Comparison of ENCODE assay signal across 12 cellular contexts in genomic region chr5:95723632-95724369, GRCh38. TPM values are rescaled to one million over a fixed set of nuclear protein-coding genes. Genes with fewer than 3 reads are reported as not detected.
DNase-seq lines count a peak whose midpoint lies in the region; ATAC-seq lines count a peak whose summit lies in the region.
"Had no signal": no experiment of that assay in that cellular context is flagged by ENCODE, and none has a peak within 500 bp of the region (broad histone marks: within the 10 kb centered on the region; RNA-seq: fewer than 3 reads in every experiment).

No MANE protein-coding gene starts in this region.

- no peaks in the 10 kb centered on the region for H4K20me1 ChIP-seq in BLaER1 treated with 17β-estradiol and CSF1 and Interleukin-3, amounts not matched to agents 10 nM and 100 nM

- DNase-seq in HuH-7.5 (ENCODE audit: low spot score) (peak; percentile 28), amniotic epithelial cell (ENCODE audit: low read depth) (peak; percentile 83), left lobe of liver (ENCODE audit: low spot score) (no peak)
- DNase-seq: AML-193 had no signal

- no peaks in the 10 kb centered on the region for H3K27me3 ChIP-seq in BLaER1 treated with 17β-estradiol and CSF1 and Interleukin-3, amounts not matched to agents 10 nM and 100 nM
- H3K27me3 ChIP-seq: esophagus muscularis mucosa had no signal

- no peaks in the 10 kb centered on the region for H3K36me3 ChIP-seq in BLaER1 treated with 17β-estradiol and CSF1 and Interleukin-3, amounts not matched to agents 10 nM and 100 nM
- H3K36me3 ChIP-seq: esophagus muscularis mucosa had no signal

- peak; percentile 70 for ATAC-seq in left lobe of liver
- no peak for ATAC-seq in GM19324 (IDR thresholded peaks at IDR 0.05; ENCODE audit: low FRiP score, unreplicated experiment)
- no peak for ATAC-seq in HG03442 (IDR thresholded peaks at IDR 0.05; ENCODE audit: unreplicated experiment)
- ATAC-seq in HG02798 (IDR thresholded peaks at IDR 0.05; ENCODE audit: poor library complexity, unreplicated experiment) = no peak
- ATAC-seq in HG03565 (IDR thresholded peaks at IDR 0.05; ENCODE audit: unreplicated experiment) = no peak

- peaks cover 20 to 100% (median 34%) of the 10 kb centered on the region in 10 experiments for H3K4me1 ChIP-seq in BLaER1 treated with 17β-estradiol and CSF1 and Interleukin-3, amounts not matched to agents 10 nM and 100 nM

- no peak overlapping the region for H3K9ac ChIP-seq in BLaER1 treated with 17β-estradiol and CSF1 and Interleukin-3, amounts not matched to agents 10 nM and 100 nM

- H3K27ac ChIP-seq in BLaER1 treated with 17β-estradiol and CSF1 and Interleukin-3, amounts not matched to agents 10 nM and 100 nM = no peak overlapping the region
- H3K27ac ChIP-seq: esophagus muscularis mucosa, skin epidermis had no signal

- H3K9me3 ChIP-seq in BLaER1 treated with 17β-estradiol and CSF1 and Interleukin-3, amounts not matched to agents 10 nM and 100 nM (replicated peaks in 1 of 11) = no peaks in the 10 kb centered on the region
- H3K9me3 ChIP-seq: esophagus muscularis mucosa had no signal

- peak overlapping the region in 6 of 11 experiments; percentile 11 to 91 (median 44); a peak in 10 of 22 replicates for H3K4me2 ChIP-seq in BLaER1 treated with 17β-estradiol and CSF1 and Interleukin-3, amounts not matched to agents 10 nM and 100 nM

- H3K4me3 ChIP-seq in BLaER1 treated with 17β-estradiol and CSF1 and Interleukin-3, amounts not matched to agents 10 nM and 100 nM = no peak overlapping the region
- H3K4me3 ChIP-seq: esophagus muscularis mucosa, skin epidermis had no signal

RNA-seq across cellular contexts. Expression of gene RHOBTB3, which starts 7.3 kb away (rescaled TPM):
- 45.1 TPM for total RNA-seq in left lobe of liver

RNA-seq across cellular contexts. Expression of gene SPATA9, which starts 41.0 kb away (rescaled TPM):
- total RNA-seq in left lobe of liver = 0.25 TPM
- total RNA-seq: bronchial epithelial cell, esophagus muscularis mucosa had no signal
